ENCODE assay signal across 24 cellular contexts in genomic region chr20:48813446-48813747, GRCh38.
"Had no signal": no experiment of that assay in that cellular context is flagged by ENCODE, and none has a peak within 500 bp of the region (broad histone marks: within the 10 kb centered on the region; RNA-seq: fewer than 3 reads in every experiment).

No MANE protein-coding gene starts in this region.

- H3K27me3 Mint-ChIP-seq: activated CD4-positive, alpha-beta memory T cell treated with anti-CD3 and anti-CD28 coated beads, Interleukin-2, amount 10 ng/mL, durations not matched to agents 7 days and 5 days; activated CD4-positive, alpha-beta T cell treated with anti-CD3 and anti-CD28 coated beads for 36 hours; activated naive CD8-positive, alpha-beta T cell; activated T-helper 17 cell treated with anti-CD3 and anti-CD28 coated beads, Interleukin-2, amount 50 U/mL, for 72 hours had no signal

- H3K27me3 ChIP-seq: MG63, Peyer's patch had no signal

- H3K27ac ChIP-seq: KMS-11, VCaP had no signal

- H3K36me3 ChIP-seq: MG63, Peyer's patch had no signal

- DNase-seq: activated CD4-positive, alpha-beta memory T cell treated with anti-CD3 and anti-CD28 coated beads, Interleukin-2, amount 10 ng/mL, durations not matched to agents 7 days and 5 days; activated CD4-positive, alpha-beta T cell treated with anti-CD3 and anti-CD28 coated beads for 36 hours; activated CD4-positive, alpha-beta T cell treated with anti-CD3 and anti-CD28 coated beads, Interleukin-2, amount 50 U/mL, for 1 hour; activated gamma-delta T cell; activated naive CD4-positive, alpha-beta T cell treated with anti-CD3 and anti-CD28 coated beads for 36 hours; activated T-cell treated with anti-CD3 and anti-CD28 coated beads for 4 hours; activated T-cell treated with anti-CD3 and anti-CD28 coated beads, Interleukin-2, amount 50 U/mL, for 48 hours; MG63; MV-4-11; NCI-H1092 treated with DMSO at 0.1 percent for 48 hours; NCI-H1417 treated with DMSO at 0.1 percent for 48 hours; NCI-H1694; NCI-H2029; NCI-H2107; NCI-H226; NCI-H510A; NCI-H526 treated with DMSO at 0.1 percent for 48 hours; NCI-H82; SHP77 had no signal

- H3K4me2 ChIP-seq: KMS-11 had no signal

- H3K36me3 Mint-ChIP-seq: activated naive CD8-positive, alpha-beta T cell had no signal

- H3K27ac Mint-ChIP-seq: activated CD4-positive, alpha-beta memory T cell treated with anti-CD3 and anti-CD28 coated beads, Interleukin-2, amount 10 ng/mL, durations not matched to agents 7 days and 5 days; activated CD4-positive, alpha-beta T cell treated with anti-CD3 and anti-CD28 coated beads for 36 hours; activated naive CD4-positive, alpha-beta T cell treated with anti-CD3 and anti-CD28 coated beads for 36 hours; activated naive CD8-positive, alpha-beta T cell; activated T-helper 17 cell treated with anti-CD3 and anti-CD28 coated beads, Interleukin-2, amount 50 U/mL, for 72 hours had no signal

- H3K4me3 Mint-ChIP-seq: activated CD4-positive, alpha-beta memory T cell treated with anti-CD3 and anti-CD28 coated beads, Interleukin-2, amount 10 ng/mL, durations not matched to agents 7 days and 5 days; activated CD4-positive, alpha-beta T cell treated with anti-CD3 and anti-CD28 coated beads for 36 hours; activated naive CD4-positive, alpha-beta T cell treated with anti-CD3 and anti-CD28 coated beads for 36 hours; activated naive CD8-positive, alpha-beta T cell; activated T-helper 17 cell treated with anti-CD3 and anti-CD28 coated beads, Interleukin-2, amount 50 U/mL, for 72 hours had no signal

- ATAC-seq: activated CD4-positive, alpha-beta T cell treated with anti-CD3 and anti-CD28 coated beads for 36 hours; activated T-helper 17 cell treated with anti-CD3 and anti-CD28 coated beads, Interleukin-2, amount 50 U/mL, for 72 hours had no signal

- H3K9ac ChIP-seq: KMS-11 had no signal

- H3K9me3 Mint-ChIP-seq: activated naive CD4-positive, alpha-beta T cell treated with anti-CD3 and anti-CD28 coated beads for 36 hours; activated T-helper 17 cell treated with anti-CD3 and anti-CD28 coated beads, Interleukin-2, amount 50 U/mL, for 72 hours had no signal

- H3K4me3 ChIP-seq: MG63, Peyer's patch had no signal

- H3K9me3 ChIP-seq: Peyer's patch had no signal
